ENCODE assay signal across 15 cellular contexts in the genomic region with DNA sequence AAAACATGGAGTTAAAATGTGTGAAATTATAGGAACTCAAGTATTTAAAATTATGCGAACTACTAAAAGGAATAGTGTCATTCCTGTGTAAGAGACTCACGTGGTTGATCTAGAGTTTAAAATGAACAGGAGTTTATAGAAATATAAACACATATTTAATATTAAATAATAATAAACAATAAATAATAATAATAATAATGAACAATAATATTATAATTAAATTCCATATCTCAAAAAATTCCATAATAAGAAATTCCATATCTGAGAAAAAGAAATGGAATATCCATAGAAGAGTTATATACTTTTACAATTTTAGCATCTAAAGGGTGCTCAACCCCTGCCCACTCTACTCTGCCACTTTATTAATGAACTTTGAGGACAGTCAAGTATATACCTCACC.
"Had no signal": no experiment of that assay in that cellular context is flagged by ENCODE, and none has a peak within 500 bp of the region (broad histone marks: within the 10 kb centered on the region; RNA-seq: fewer than 3 reads in every experiment).

No MANE protein-coding gene starts in this region.

- H3K4me1 ChIP-seq: colonic mucosa had no signal

- H3K36me3 ChIP-seq: colonic mucosa, esophagus squamous epithelium had no signal

- H3K9me3 ChIP-seq: colonic mucosa, esophagus squamous epithelium had no signal

- FAIRE-seq: TTC549 had no signal

- DNase-seq: activated B cell treated with CpG ODN at 0.5 μM for 24 hours; activated CD4-positive, alpha-beta T cell treated with anti-CD3 and anti-CD28 coated beads for 48 hours; activated CD8-positive, alpha-beta T cell treated with anti-CD3 and anti-CD28 coated beads for 36 hours; activated gamma-delta T cell; activated T-cell treated with anti-CD3 and anti-CD28 coated beads, Interleukin-2, amount 50 U/mL, for 48 hours; colonic mucosa; esophagus squamous epithelium; glutamatergic neuron; stimulated activated CD4-positive, alpha-beta T cell treated with anti-CD3 and anti-CD28 coated beads, Interleukin-4, amount 100 ng/mL, for 24 hours; stimulated activated naive CD4-positive, alpha-beta T cell treated with Interleukin-2 at 50 U/mL for 16 hours; substantia nigra; trophoblast cell had no signal

- ATAC-seq: activated CD8-positive, alpha-beta T cell treated with anti-CD3 and anti-CD28 coated beads for 36 hours; activated naive CD4-positive, alpha-beta T cell treated with anti-CD3 and anti-CD28 coated beads, Interleukin-2, amount 50 U/mL, for 72 hours had no signal

- H3K27ac ChIP-seq: colonic mucosa, esophagus squamous epithelium, skin epidermis had no signal

- H3K4me3 ChIP-seq: colonic mucosa, esophagus squamous epithelium, skin epidermis had no signal

- H3K27me3 ChIP-seq: colonic mucosa, esophagus squamous epithelium had no signal
